Comparison of ENCODE assay signal across 21 cellular contexts in the genomic region with DNA sequence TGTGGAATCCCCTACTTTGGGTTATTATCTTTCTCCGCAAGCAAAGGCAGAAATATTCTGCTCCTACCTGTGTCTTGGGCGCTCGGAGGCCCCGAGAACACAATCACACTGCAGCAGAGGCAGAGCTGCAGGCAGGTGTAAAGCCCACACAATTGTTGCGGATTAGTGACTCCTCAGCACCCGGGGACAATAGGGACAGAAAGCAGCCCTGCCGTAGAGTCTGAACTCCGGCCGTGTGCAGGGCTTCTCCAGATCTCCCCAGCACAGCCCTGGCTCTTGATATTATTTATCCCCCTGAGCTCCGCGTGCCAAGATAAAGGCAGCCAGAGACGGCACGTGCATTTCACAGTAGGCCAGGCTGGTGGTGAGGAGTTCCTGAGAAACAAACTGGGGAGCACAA.
"Had no signal": no experiment of that assay in that cellular context is flagged by ENCODE, and none has a peak within 500 bp of the region (broad histone marks: within the 10 kb centered on the region; RNA-seq: fewer than 3 reads in every experiment).

No MANE protein-coding gene starts in this region.

- ATAC-seq: K562 had no signal

- H3K4me3 Mint-ChIP-seq: IgD-negative memory B cell had no signal

- H3K27ac ChIP-seq: HL-60, KMS-11 had no signal

- H3K9me3 ChIP-seq: SK-N-SH had no signal

- H3K4me3 ChIP-seq: K562 had no signal

- H3K9me2 ChIP-seq: SK-N-SH had no signal

- H3K27ac Mint-ChIP-seq: IgD-negative memory B cell had no signal

- H3K36me3 Mint-ChIP-seq: IgD-negative memory B cell had no signal

- DNase-seq: Kasumi-1, MM.1S, NCI-H1092 treated with DMSO at 0.1 percent for 48 hours, NCI-H1436, NCI-H1694, NCI-H187 treated with DMSO at 0.1 percent for 48 hours, NCI-H2029 treated with DMSO at 0.1 percent for 48 hours, NCI-H2171, NCI-H226, NCI-H446, NCI-H510A, NCI-H524 treated with DMSO at 0.1 percent for 48 hours, NCI-H774, Right ventricle myocardium superior, RPMI8226, SK-N-SH, SW 1271 had no signal

- H3K9ac ChIP-seq: KMS-11, SK-N-SH had no signal

- H3K9me3 Mint-ChIP-seq: IgD-negative memory B cell had no signal

- H3K4me2 ChIP-seq: KMS-11, SK-N-SH had no signal
